Comparison of ENCODE assay signal across 8 cellular contexts in genomic region chr9:126611592-126612328, GRCh38. TPM values are rescaled to one million over a fixed set of nuclear protein-coding genes. Genes with fewer than 3 reads are reported as not detected.
DNase-seq lines count a peak whose midpoint lies in the region; ATAC-seq and TF ChIP-seq lines count a peak whose summit lies in the region.

No MANE protein-coding gene starts in this region.

- peaks cover 44% of the 10 kb centered on the region for H3K27me3 Mint-ChIP-seq in osteocyte (ENCODE audit: unreplicated experiment)

- no peak for TF ChIP-seq POLR2A in testis (IDR thresholded peaks at IDR 0.05)

- H3K27ac Mint-ChIP-seq in osteocyte (ENCODE audit: unreplicated experiment), result no peak overlapping the region

- POLR2A ChIA-PET in RWPE1 (lab: Yijun Ruan, JAX; ENCODE audit: low non-redundant PET), result no interaction called here

- H3K4me1 Mint-ChIP-seq in osteocyte (ENCODE audit: unreplicated experiment), result peaks cover 14% of the 10 kb centered on the region

- intact Hi-C loops in testis (cut with DNase I; ENCODE audit: low total_unique reads), result no loop called here

- H3K9me3 ChIP-seq in HUES64 (ENCODE audit: insufficient read depth, low read depth, low read length) (no peaks in the 10 kb centered on the region), testis (no peaks in the 10 kb centered on the region)

- no peak overlapping the region for H3K27ac ChIP-seq in HUES64 (ENCODE audit: low read depth, low read length)
- H3K27ac ChIP-seq in RWPE1, result no peak overlapping the region
- no peak overlapping the region for H3K27ac ChIP-seq in foreskin keratinocyte
- no peak overlapping the region for H3K27ac ChIP-seq in testis

- peak overlapping the region; percentile 49 for H3K4me3 Mint-ChIP-seq in osteocyte (ENCODE audit: unreplicated experiment)

- no peak overlapping the region for H3K9ac ChIP-seq in HUES64 (ENCODE audit: low read depth, low read length)

- H3K4me3 ChIP-seq in HUES64 (ENCODE audit: low read length) (peak overlapping the region; percentile 27), testis (peak overlapping the region in 1 of 2 donors; percentile 8)

- H3K36me3 ChIP-seq in HUES64 (ENCODE audit: insufficient read depth, low read length) (no peaks in the 10 kb centered on the region), testis (ENCODE audit: low read depth, missing control alignments) (no peaks in the 10 kb centered on the region)

- DNase-seq in D341Med (ENCODE audit: low spot score) (peak; percentile 94), RWPE1 (ENCODE audit: low spot score) (peak; percentile 87), activated gamma-delta T cell (lab: John Stamatoyannopoulos, UW) (peak; percentile 37), foreskin keratinocyte (no peak), osteocyte (ENCODE audit: extremely low spot score, unreplicated experiment) (peak; percentile 93), testis (peak; percentile 76), OCI-M2 (lab: John Stamatoyannopoulos, UW; ENCODE audit: unreplicated experiment) (no peak)

- H3K9me3 Mint-ChIP-seq in osteocyte (ENCODE audit: unreplicated experiment), result no peaks in the 10 kb centered on the region

- H3K27me3 ChIP-seq in HUES64 (ENCODE audit: insufficient read depth, low read length) (peaks cover 96% of the 10 kb centered on the region), foreskin keratinocyte (peaks cover 76% of the 10 kb centered on the region), testis (no peaks in the 10 kb centered on the region)

- peak; percentile 73 for ATAC-seq in foreskin keratinocyte

- CTCF ChIA-PET in RWPE1 (lab: Yijun Ruan, JAX), result interaction anchor here (0.6 to 2.4 kb wide), 15 partner anchors 18 to 194 kb away, joined by 3 to 10 read pairs (median 4); no protein-coding TSS in a partner anchor

- no peaks in the 10 kb centered on the region for H3K36me3 Mint-ChIP-seq in osteocyte (ENCODE audit: unreplicated experiment)

- H3K4me1 ChIP-seq in HUES64 (ENCODE audit: insufficient read depth, low read length), result peaks cover 20% of the 10 kb centered on the region
- H3K4me1 ChIP-seq in foreskin keratinocyte, result peaks cover 4% of the 10 kb centered on the region
- H3K4me1 ChIP-seq in testis, result peaks cover 17% of the 10 kb centered on the region

- 2% methylated on average over 43 of the region's 43 CpGs for WGBS in HUES64
- WGBS in testis, 2 donors, result 0 to 2% methylated on average over 8 to 43 of the region's 43 CpGs

- TF ChIP-seq CTCF in RWPE1 (conservative IDR thresholded peaks at IDR 0.05; ENCODE audit: low read depth), result peak; percentile 98
- peak; percentile 88 for TF ChIP-seq CTCF in foreskin keratinocyte (conservative IDR thresholded peaks at IDR 0.05)
- peak; percentile 89 for TF ChIP-seq CTCF in osteocyte (IDR thresholded peaks at IDR 0.05)
- peak; percentile 73 to 81 (median 77) for TF ChIP-seq CTCF in testis (IDR thresholded peaks at IDR 0.05)

RNA-seq across cellular contexts. Expression of gene LMX1B, which starts 2.0 kb away (rescaled TPM):
- polyA plus RNA-seq in HUES64 (2013, experiment 1 of 2), result 1.1 TPM
- polyA plus RNA-seq in HUES64 (2013, experiment 2 of 2), result 1.0 TPM
- total RNA-seq in foreskin keratinocyte (1.1 and 1.2 TPM in 2 replicates), osteocyte (0.18 and 0.27 TPM in 2 replicates), testis (1 to 10 TPM; 7.6 TPM)
- polyA plus RNA-seq in foreskin keratinocyte (0.95 and 1.2 TPM in 2 replicates), testis (ENCODE audit: insufficient read depth, low read depth, low replicate concordance) (2.8 TPM)

Comparison
In these comparisons a context has a peak if more than half of its experiments do, and no peak if none do; other contexts are left out.
1. DNase-seq: peak in D341Med (single experiment), RWPE1 (single experiment), activated gamma-delta T cell (single experiment), osteocyte (single experiment) and testis (single experiment); none in foreskin keratinocyte (0 of 2) and OCI-M2 (single experiment).
2. Peak in every context shown above with its lines, with median percentiles within 50 percentile points of each other: CTCF ChIP-seq.